ENCODE assay signal across 16 cellular contexts in the genomic region with DNA sequence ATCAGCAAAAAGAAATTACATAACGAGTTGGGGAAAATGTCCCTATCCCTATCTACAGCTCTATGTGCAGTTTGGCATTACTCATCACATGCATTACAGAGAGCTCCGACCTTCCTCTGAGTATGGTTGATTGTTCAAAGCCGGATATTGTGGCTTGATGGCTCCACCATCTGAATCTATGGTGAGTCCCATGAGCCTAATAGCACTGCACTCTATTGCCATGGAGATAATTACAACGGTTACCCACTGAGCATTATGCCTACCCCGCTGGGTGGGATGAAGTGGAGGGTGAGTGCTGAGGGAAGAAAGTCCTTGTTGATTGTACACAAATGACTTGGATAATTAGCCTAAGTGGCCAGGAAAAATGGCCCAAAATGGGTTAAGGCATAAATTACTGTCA.
DNase-seq lines count a peak whose midpoint lies in the region; ATAC-seq and TF ChIP-seq lines count a peak whose summit lies in the region.
"Had no signal": no experiment of that assay in that cellular context is flagged by ENCODE, and none has a peak within 500 bp of the region (broad histone marks: within the 10 kb centered on the region; RNA-seq: fewer than 3 reads in every experiment).

No MANE protein-coding gene starts in this region.

- in situ Hi-C loops in brain microvascular endothelial cell (cut with HindIII; ENCODE audit: low pct_ligation_motif_present, low sequenced_read_pairs) = no loop called here

- H3K4me3 ChIP-seq in brain microvascular endothelial cell (ENCODE audit: low read depth, low read length) = no peak overlapping the region
- H3K4me3 ChIP-seq: lower lobe of right lung had no signal

- H3K27me3 Mint-ChIP-seq in activated CD4-positive, alpha-beta memory T cell treated with anti-CD3 and anti-CD28 coated beads, Interleukin-2, amount 10 ng/mL, durations not matched to agents 7 days and 5 days = no peaks in the 10 kb centered on the region

- no peaks in the 10 kb centered on the region for H3K4me1 Mint-ChIP-seq in activated CD4-positive, alpha-beta memory T cell treated with anti-CD3 and anti-CD28 coated beads, Interleukin-2, amount 10 ng/mL, durations not matched to agents 7 days and 5 days

- H3K4me3 Mint-ChIP-seq in activated CD4-positive, alpha-beta memory T cell treated with anti-CD3 and anti-CD28 coated beads, Interleukin-2, amount 10 ng/mL, durations not matched to agents 7 days and 5 days = no peak overlapping the region
- H3K4me3 Mint-ChIP-seq: activated CD8-positive, alpha-beta T cell treated with anti-CD3 and anti-CD28 coated beads for 36 hours; activated T-cell treated with anti-CD3 and anti-CD28 coated beads, Interleukin-2, amount 50 U/mL, for 72 hours had no signal

- H3K27ac Mint-ChIP-seq in activated CD4-positive, alpha-beta memory T cell treated with anti-CD3 and anti-CD28 coated beads, Interleukin-2, amount 10 ng/mL, durations not matched to agents 7 days and 5 days = no peak overlapping the region
- H3K27ac Mint-ChIP-seq: activated CD8-positive, alpha-beta T cell treated with anti-CD3 and anti-CD28 coated beads for 36 hours; activated T-cell treated with anti-CD3 and anti-CD28 coated beads, Interleukin-2, amount 50 U/mL, for 72 hours had no signal

- H3K36me3 ChIP-seq in brain microvascular endothelial cell (replicated peaks) = no peaks in the 10 kb centered on the region
- H3K36me3 ChIP-seq: lower lobe of right lung had no signal

- ATAC-seq in GM21737 (IDR thresholded peaks at IDR 0.05; ENCODE audit: unreplicated experiment) = no peak
- ATAC-seq: activated CD8-positive, alpha-beta T cell treated with anti-CD3 and anti-CD28 coated beads for 36 hours; activated T-cell treated with anti-CD3 and anti-CD28 coated beads, Interleukin-2, amount 50 U/mL, for 72 hours; lower lobe of right lung had no signal

- TF ChIP-seq CTCF in brain microvascular endothelial cell (IDR thresholded peaks at IDR 0.05; ENCODE audit: low read depth, low read length, missing control alignments) = no peak

- DNase-seq in DMS153 treated with DMSO at 0.1 percent for 48 hours (lab: John Stamatoyannopoulos, UW; ENCODE audit: unreplicated experiment) (peak; percentile 91), NCI-H1417 (lab: John Stamatoyannopoulos, UW) (peak; percentile 96 to 100 (median 98)), NCI-H2227 (lab: John Stamatoyannopoulos, UW; ENCODE audit: unreplicated experiment) (peak; percentile 86), brain microvascular endothelial cell (peak; percentile 10)
- DNase-seq in stimulated activated CD4-positive, alpha-beta T cell treated with anti-CD3 and anti-CD28 coated beads, Interleukin-15, amount 100 ng/mL, for 24 hours = no peak
- no peak for DNase-seq in activated CD4-positive, alpha-beta memory T cell treated with anti-CD3 and anti-CD28 coated beads, Interleukin-2, amount 10 ng/mL, durations not matched to agents 7 days and 5 days
- DNase-seq in effector CD8-positive, alpha-beta T cell (lab: John Stamatoyannopoulos, UW) = no peak
- DNase-seq: activated CD8-positive, alpha-beta T cell treated with anti-CD3 and anti-CD28 coated beads for 36 hours; activated T-cell treated with anti-CD3 and anti-CD28 coated beads, Interleukin-2, amount 50 U/mL, for 72 hours; Caco-2; IMR-90; lower lobe of right lung; NCI-H526; stimulated activated CD4-positive, alpha-beta T cell treated with anti-CD3 and anti-CD28 coated beads, Interleukin-2, amount 100 ng/mL, for 48 hours had no signal

- CTCF ChIA-PET in activated CD4-positive, alpha-beta memory T cell treated with anti-CD3 and anti-CD28 coated beads, Interleukin-2, amount 10 ng/mL, durations not matched to agents 7 days and 5 days (lab: Charles Lee) = interaction anchor here (1.6 to 2.9 kb wide), 2 partner anchors 8 to 11 kb away, joined by 3 to 12 read pairs; no protein-coding TSS in a partner anchor

- H3K27ac ChIP-seq in brain microvascular endothelial cell = no peak overlapping the region
- H3K27ac ChIP-seq: lower lobe of right lung, parathyroid adenoma had no signal

- H3K27me3 ChIP-seq in brain microvascular endothelial cell (replicated peaks) = no peaks in the 10 kb centered on the region

- no peaks in the 10 kb centered on the region for H3K9me3 Mint-ChIP-seq in activated CD4-positive, alpha-beta memory T cell treated with anti-CD3 and anti-CD28 coated beads, Interleukin-2, amount 10 ng/mL, durations not matched to agents 7 days and 5 days
- H3K9me3 Mint-ChIP-seq: activated CD8-positive, alpha-beta T cell treated with anti-CD3 and anti-CD28 coated beads for 36 hours had no signal

- POLR2A ChIA-PET in activated CD4-positive, alpha-beta memory T cell treated with anti-CD3 and anti-CD28 coated beads, Interleukin-2, amount 10 ng/mL, durations not matched to agents 7 days and 5 days (lab: Charles Lee) = no interaction called here

- no peaks in the 10 kb centered on the region for H3K36me3 Mint-ChIP-seq in activated CD4-positive, alpha-beta memory T cell treated with anti-CD3 and anti-CD28 coated beads, Interleukin-2, amount 10 ng/mL, durations not matched to agents 7 days and 5 days (ENCODE audit: low read depth)

Comparison
In these comparisons a context has a peak if more than half of its experiments do, and no peak if none do; other contexts are left out.
1. DNase-seq: peak in DMS153 treated with DMSO at 0.1 percent for 48 hours (single experiment), NCI-H1417 (3 of 3), NCI-H2227 (single experiment) and brain microvascular endothelial cell (single experiment); none in stimulated activated CD4-positive, alpha-beta T cell treated with anti-CD3 and anti-CD28 coated beads, Interleukin-15, amount 100 ng/mL, for 24 hours (single experiment), activated CD4-positive, alpha-beta memory T cell treated with anti-CD3 and anti-CD28 coated beads, Interleukin-2, amount 10 ng/mL, durations not matched to agents 7 days and 5 days (single experiment) and effector CD8-positive, alpha-beta T cell (single experiment).